Comparison of ENCODE assay signal across 8 cellular contexts in genomic region chr12:62435337-62436163, GRCh38. TPM values are rescaled to one million over a fixed set of nuclear protein-coding genes. Genes with fewer than 3 reads are reported as not detected.
DNase-seq lines count a peak whose midpoint lies in the region; ATAC-seq, FAIRE-seq and TF ChIP-seq lines count a peak whose summit lies in the region.

No MANE protein-coding gene starts in this region.

- peak overlapping the region; percentile 93 for H3K4me3 Mint-ChIP-seq in Caco-2 (ENCODE audit: unreplicated experiment)
- H3K4me3 Mint-ChIP-seq in astrocyte (ENCODE audit: unreplicated experiment): peak overlapping the region; percentile 75
- peak overlapping the region; percentile 78 for H3K4me3 Mint-ChIP-seq in progenitor cell of endocrine pancreas (ENCODE audit: low read depth)

- ATAC-seq in GM19463 (IDR thresholded peaks at IDR 0.05; ENCODE audit: unreplicated experiment) (peak; percentile 54), HG03571 (IDR thresholded peaks at IDR 0.05; ENCODE audit: unreplicated experiment) (peak; percentile 80), RWPE2 (ENCODE audit: low read depth) (peak; percentile 80)

- no peaks in the 10 kb centered on the region for H3K36me3 Mint-ChIP-seq in Caco-2 (ENCODE audit: insufficient read depth, unreplicated experiment)
- H3K36me3 Mint-ChIP-seq in astrocyte (ENCODE audit: low read depth, unreplicated experiment): peaks cover 2% of the 10 kb centered on the region
- no peaks in the 10 kb centered on the region for H3K36me3 Mint-ChIP-seq in progenitor cell of endocrine pancreas (ENCODE audit: insufficient read depth)

- no TSS peak for BruUV-seq in Caco-2 (replicated peaks; lab: Mats Ljungman, UMichigan)

- peak in 1 of 2 experiments; percentile 74 for TF ChIP-seq CTCF in Caco-2 (IDR thresholded peaks at IDR 0.05; ENCODE audit: insufficient read depth in 1 of 2, low read depth in 1 of 2, low read length in 1 of 2, severe bottlenecking in 1 of 2, unreplicated experiment in 1 of 2)
- peak; percentile 55 for TF ChIP-seq CTCF in RWPE2 (IDR thresholded peaks at IDR 0.05; ENCODE audit: poor library complexity, severe bottlenecking)
- peak; percentile 55 for TF ChIP-seq CTCF in astrocyte (IDR thresholded peaks at IDR 0.05; ENCODE audit: insufficient read depth, low read depth, low read length)
- peak; percentile 62 for TF ChIP-seq CTCF in progenitor cell of endocrine pancreas (IDR thresholded peaks at IDR 0.05; ENCODE audit: unreplicated experiment)

- H3K9me3 ChIP-seq in Caco-2 (no peaks in the 10 kb centered on the region), RWPE2 (ENCODE audit: severe bottlenecking) (no peaks in the 10 kb centered on the region), astrocyte (ENCODE audit: insufficient read depth, low read depth, low read length) (no peaks in the 10 kb centered on the region)

- no peaks in the 10 kb centered on the region for H4K20me1 ChIP-seq in astrocyte (ENCODE audit: insufficient read depth, low read length)

- H3K9me3 Mint-ChIP-seq in Caco-2 (ENCODE audit: unreplicated experiment) (no peaks in the 10 kb centered on the region), astrocyte (ENCODE audit: unreplicated experiment) (peaks cover 4% of the 10 kb centered on the region), progenitor cell of endocrine pancreas (ENCODE audit: low read depth) (peaks cover under 1% of the 10 kb centered on the region)

- H3K27me3 ChIP-seq in Caco-2 (replicated peaks; ENCODE audit: control insufficient read depth, insufficient read depth, low read length): no peaks in the 10 kb centered on the region
- H3K27me3 ChIP-seq in RWPE2 (ENCODE audit: insufficient read depth, poor library complexity, severe bottlenecking): peaks cover 11% of the 10 kb centered on the region
- peaks cover 7% of the 10 kb centered on the region for H3K27me3 ChIP-seq in astrocyte (ENCODE audit: insufficient read depth, low read length)

- H2AFZ ChIP-seq in astrocyte (ENCODE audit: low read depth, low read length): peak overlapping the region; percentile 83

- POLR2A ChIA-PET in Caco-2 (lab: Charles Lee): interaction anchor here (1.2 kb wide), 1 partner anchor 32 kb away, joined by 3 read pairs; no protein-coding TSS in a partner anchor

- no peak for FAIRE-seq in astrocyte (lab: Jason Lieb, UNC)

- peak overlapping the region; percentile 39 for H3K27ac Mint-ChIP-seq in Caco-2 (ENCODE audit: unreplicated experiment)
- H3K27ac Mint-ChIP-seq in astrocyte (ENCODE audit: unreplicated experiment): no peak overlapping the region
- no peak overlapping the region for H3K27ac Mint-ChIP-seq in progenitor cell of endocrine pancreas

- peak overlapping the region; percentile 54 for H3K4me3 ChIP-seq in Caco-2 (ENCODE audit: low read depth, low read length)
- peak overlapping the region; percentile 27 for H3K4me3 ChIP-seq in RWPE2 (ENCODE audit: severe bottlenecking)
- peak overlapping the region; percentile 57 for H3K4me3 ChIP-seq in astrocyte (ENCODE audit: insufficient read depth, low read depth, low read length)

- H3K4me2 ChIP-seq in astrocyte (ENCODE audit: low read length): peak overlapping the region; percentile 95

- intact Hi-C loops in Caco-2 (cut with micrococcal nuclease; ENCODE audit: unreplicated experiment): loop anchor here (1.0 to 5.0 kb wide), 3 partner anchors 89 to 174 kb away; no protein-coding TSS in a partner anchor

- H3K4me1 Mint-ChIP-seq in Caco-2 (ENCODE audit: low read depth, unreplicated experiment) (no peaks in the 10 kb centered on the region), astrocyte (ENCODE audit: low read depth, unreplicated experiment) (no peaks in the 10 kb centered on the region), progenitor cell of endocrine pancreas (ENCODE audit: low read depth) (peaks cover 3% of the 10 kb centered on the region)

- H3K27me3 Mint-ChIP-seq in Caco-2 (ENCODE audit: insufficient read depth, unreplicated experiment) (peaks cover 10% of the 10 kb centered on the region), astrocyte (ENCODE audit: low read depth, unreplicated experiment) (peaks cover 40% of the 10 kb centered on the region), progenitor cell of endocrine pancreas (peaks cover 61% of the 10 kb centered on the region)

- CTCF ChIA-PET in Caco-2 (lab: Charles Lee): interaction anchor here (0.6 to 2.4 kb wide), 9 partner anchors 9 to 633 kb away, joined by 3 to 9 read pairs (median 4); partner anchors contain the start of genes MON2 and USP15

- no peaks in the 10 kb centered on the region for H3K79me2 ChIP-seq in astrocyte (ENCODE audit: insufficient read depth, low read length)

- H3K36me3 ChIP-seq in Caco-2 (ENCODE audit: control insufficient read depth, insufficient read depth, low read length) (no peaks in the 10 kb centered on the region), RWPE2 (ENCODE audit: low read depth) (no peaks in the 10 kb centered on the region), astrocyte (ENCODE audit: insufficient read depth, low read length) (no peaks in the 10 kb centered on the region)

- H3K27ac ChIP-seq in RWPE2 (ENCODE audit: poor library complexity, severe bottlenecking) (no peak overlapping the region), astrocyte (ENCODE audit: low read depth, low read length) (no peak overlapping the region)

- H3K9ac ChIP-seq in astrocyte (ENCODE audit: low read length): peak overlapping the region; percentile 41

- DNase-seq in Caco-2: peak; percentile 63 to 70
- peak; percentile 57 for DNase-seq in RWPE2 (ENCODE audit: low spot score)
- peak; percentile 46 for DNase-seq in astrocyte (ENCODE audit: low read depth)
- DNase-seq in hippocampal formation (lab: John Stamatoyannopoulos, UW): peak; percentile 4 to 12
- DNase-seq in progenitor cell of endocrine pancreas (ENCODE audit: low spot score, unreplicated experiment): peak; percentile 40
- no peak for DNase-seq in mesenteric fat pad (ENCODE audit: low spot score)

- H3K4me1 ChIP-seq in Caco-2 (no peaks in the 10 kb centered on the region), RWPE2 (ENCODE audit: insufficient read depth, poor library complexity, severe bottlenecking) (no peaks in the 10 kb centered on the region), astrocyte (ENCODE audit: insufficient read depth, low read length) (peaks cover 9% of the 10 kb centered on the region)

RNA-seq across cellular contexts. Expression of gene MON2, which starts 31.1 kb away (rescaled TPM):
- total RNA-seq in Caco-2 (2022): 30.7 and 30.8 TPM in 2 replicates
- total RNA-seq in astrocyte: 38.8 and 39.7 TPM in 2 replicates
- total RNA-seq in progenitor cell of endocrine pancreas: 50.2 and 53.1 TPM in 2 replicates
- 52.7 TPM for total RNA-seq in mesenteric fat pad
